ENCODE assay signal across 27 cellular contexts in the genomic region with DNA sequence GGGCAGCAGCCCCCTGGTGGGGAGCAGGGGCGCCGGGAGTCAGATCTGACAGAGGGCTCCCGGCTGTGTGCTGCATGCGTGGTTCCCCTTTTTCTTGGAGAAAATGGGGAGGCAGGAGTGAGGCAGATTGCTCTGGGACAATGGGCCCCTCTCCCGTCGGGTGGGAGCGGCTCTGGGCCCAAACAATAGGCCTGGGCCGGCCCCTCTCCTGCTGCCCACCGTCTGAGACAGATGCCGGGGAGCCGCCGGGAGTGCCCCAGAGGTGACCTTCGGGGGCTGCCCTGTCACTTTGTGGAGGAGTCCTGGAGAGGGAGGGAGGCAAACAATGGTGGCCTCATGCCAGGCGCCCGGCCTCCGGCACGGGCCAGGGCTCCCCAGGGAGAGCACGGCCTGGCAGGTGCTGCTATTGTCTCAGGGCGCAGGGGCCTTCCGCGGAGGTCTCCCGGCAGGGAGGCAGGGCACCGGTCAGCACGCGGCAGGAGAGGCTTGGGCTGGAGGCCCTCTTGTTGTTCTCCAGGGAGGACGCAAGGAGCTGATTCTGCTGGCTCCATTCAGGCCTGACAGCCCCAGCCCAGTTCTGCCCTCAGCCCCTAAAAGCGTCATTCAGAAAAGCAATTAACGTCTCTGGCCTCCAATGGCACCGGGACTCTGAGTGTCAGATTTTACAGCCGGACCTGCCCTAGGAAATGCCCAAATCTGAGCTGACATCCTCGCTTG. TPM values are rescaled to one million over a fixed set of nuclear protein-coding genes. Genes with fewer than 3 reads are reported as not detected.
A peak's percentile ranks its signal among the peaks of the same experiment; 100 is the strongest.
DNase-seq lines count a peak whose midpoint lies in the region; ATAC-seq and TF ChIP-seq lines count a peak whose summit lies in the region.
"Had no signal": no experiment of that assay in that cellular context is flagged by ENCODE, and none has a peak within 500 bp of the region (broad histone marks: within the 10 kb centered on the region; RNA-seq: fewer than 3 reads in every experiment).

No MANE protein-coding gene starts in this region.

- no peak for ATAC-seq in RWPE2 (ENCODE audit: low read depth)
- ATAC-seq in stimulated activated naive B cell treated with anti-CD40 and anti-IgM and Interleukin-4, amounts not matched to agents 10 μg/mL and 1 μg/mL and 100 μg/mL, for 72 hours (replicated peaks), result no peak
- ATAC-seq: activated CD4-positive, alpha-beta T cell treated with anti-CD3 and anti-CD28 coated beads for 36 hours; activated CD8-positive, alpha-beta memory T cell treated with anti-CD3 and anti-CD28 coated beads, Interleukin-2, amount 10 ng/mL, durations not matched to agents 7 days and 5 days; foreskin keratinocyte; naive thymus-derived CD4-positive, alpha-beta T cell; psoas muscle; T-cell had no signal

- peaks cover 34% of the 10 kb centered on the region for H3K4me1 Mint-ChIP-seq in neural progenitor cell
- peaks cover 0 to 11% of the 10 kb centered on the region in 2 donors for H3K4me1 Mint-ChIP-seq in stimulated activated naive B cell treated with anti-CD40 and anti-IgM and Interleukin-4, amounts not matched to agents 10 μg/mL and 1 μg/mL and 100 μg/mL, for 72 hours
- H3K4me1 Mint-ChIP-seq: activated CD8-positive, alpha-beta memory T cell treated with anti-CD3 and anti-CD28 coated beads, Interleukin-2, amount 10 ng/mL, durations not matched to agents 7 days and 5 days; CD4-positive, alpha-beta memory T cell; T-cell had no signal

- no peak overlapping the region for H3K27ac Mint-ChIP-seq in neural progenitor cell
- no peak overlapping the region for H3K27ac Mint-ChIP-seq in stimulated activated naive B cell treated with anti-CD40 and anti-IgM and Interleukin-4, amounts not matched to agents 10 μg/mL and 1 μg/mL and 100 μg/mL, for 72 hours
- H3K27ac Mint-ChIP-seq: activated CD4-positive, alpha-beta T cell treated with anti-CD3 and anti-CD28 coated beads for 36 hours; activated CD8-positive, alpha-beta memory T cell treated with anti-CD3 and anti-CD28 coated beads, Interleukin-2, amount 10 ng/mL, durations not matched to agents 7 days and 5 days; activated T-helper 2 cell treated with anti-CD3 and anti-CD28 coated beads, Interferon-gamma antibody, Interleukin-2, Interleukin-4, amounts not matched to agents 10 μg/mL and 5 μg/mL and 100 μg/mL, durations not matched to agents 14 hours and 24 hours and 36 hours; CD4-positive, alpha-beta memory T cell; naive thymus-derived CD4-positive, alpha-beta T cell; T-cell had no signal

- POLR2A ChIA-PET in A673 (lab: Charles Lee; ENCODE audit: low non-redundant PET), result interaction anchor here (0.5 kb wide), 1 partner anchor 452 kb away, joined by 4 read pairs; no protein-coding TSS in a partner anchor

- no peak for TF ChIP-seq CTCF in RWPE2 (IDR thresholded peaks at IDR 0.05; ENCODE audit: poor library complexity, severe bottlenecking)
- TF ChIP-seq CTCF in neural progenitor cell (IDR thresholded peaks at IDR 0.05), result no peak
- TF ChIP-seq CTCF in A673 (conservative IDR thresholded peaks at IDR 0.05; ENCODE audit: low read depth, low read length), result no peak

- H3K9me3 ChIP-seq in RWPE2 (ENCODE audit: severe bottlenecking) (no peaks in the 10 kb centered on the region), neural progenitor cell (ENCODE audit: low read depth) (no peaks in the 10 kb centered on the region), A673 (ENCODE audit: low read depth, low read length, poor library complexity, severe bottlenecking) (no peaks in the 10 kb centered on the region)
- H3K9me3 ChIP-seq: breast epithelium, psoas muscle, stomach had no signal

- peaks cover 14% of the 10 kb centered on the region for H3K27me3 Mint-ChIP-seq in neural progenitor cell (ENCODE audit: insufficient read depth, low read depth)
- peaks cover 15 to 20% of the 10 kb centered on the region in 2 donors for H3K27me3 Mint-ChIP-seq in stimulated activated naive B cell treated with anti-CD40 and anti-IgM and Interleukin-4, amounts not matched to agents 10 μg/mL and 1 μg/mL and 100 μg/mL, for 72 hours
- H3K27me3 Mint-ChIP-seq: activated CD8-positive, alpha-beta memory T cell treated with anti-CD3 and anti-CD28 coated beads, Interleukin-2, amount 10 ng/mL, durations not matched to agents 7 days and 5 days; CD4-positive, alpha-beta memory T cell had no signal

- H3K36me3 Mint-ChIP-seq in neural progenitor cell, result no peaks in the 10 kb centered on the region
- H3K36me3 Mint-ChIP-seq in stimulated activated naive B cell treated with anti-CD40 and anti-IgM and Interleukin-4, amounts not matched to agents 10 μg/mL and 1 μg/mL and 100 μg/mL, for 72 hours, result no peaks in the 10 kb centered on the region
- H3K36me3 Mint-ChIP-seq: activated CD8-positive, alpha-beta memory T cell treated with anti-CD3 and anti-CD28 coated beads, Interleukin-2, amount 10 ng/mL, durations not matched to agents 7 days and 5 days; CD4-positive, alpha-beta memory T cell; T-cell had no signal

- H3K36me3 ChIP-seq in H7 (replicated peaks; ENCODE audit: control insufficient read depth, insufficient read depth, low read length), result no peaks in the 10 kb centered on the region
- H3K36me3 ChIP-seq in RWPE2 (ENCODE audit: low read depth), result no peaks in the 10 kb centered on the region
- H3K36me3 ChIP-seq in neural progenitor cell, result no peaks in the 10 kb centered on the region
- H3K36me3 ChIP-seq in A673 (ENCODE audit: insufficient read depth, low read length, poor library complexity, severe bottlenecking), result no peaks in the 10 kb centered on the region
- H3K36me3 ChIP-seq: breast epithelium, stomach had no signal

- CTCF ChIA-PET in A673 (lab: Charles Lee), result no interaction called here

- peak overlapping the region; percentile 79 for H2AFZ ChIP-seq in neural progenitor cell (replicated peaks)

- DNase-seq in H7, result peak; percentile 80
- peak; percentile 34 for DNase-seq in RWPE2 (ENCODE audit: low spot score)
- DNase-seq in cardiac septum (ENCODE audit: low spot score), result peak; percentile 73
- peak; percentile 61 for DNase-seq in neural progenitor cell (ENCODE audit: low spot score)
- DNase-seq in stimulated activated naive B cell treated with anti-CD40 and anti-IgM and Interleukin-4, amounts not matched to agents 10 μg/mL and 1 μg/mL and 100 μg/mL, for 72 hours, result no peak
- DNase-seq in A673 (ENCODE audit: low spot score), result no peak
- no peak for DNase-seq in SK-N-DZ (ENCODE audit: low spot score)
- DNase-seq in activated gamma-delta T cell (lab: John Stamatoyannopoulos, UW), result no peak
- DNase-seq: activated CD4-positive, alpha-beta T cell treated with anti-CD3 and anti-CD28 coated beads for 36 hours; activated CD8-positive, alpha-beta memory T cell treated with anti-CD3 and anti-CD28 coated beads, Interleukin-2, amount 10 ng/mL, durations not matched to agents 7 days and 5 days; CD4-positive, alpha-beta memory T cell; DMS79 treated with DMSO at 0.1 percent for 48 hours; foreskin keratinocyte; hypothalamus; kidney; naive thymus-derived CD4-positive, alpha-beta T cell; NCI-H1417 treated with DMSO at 0.1 percent for 48 hours; NCI-H774; psoas muscle; stimulated activated CD4-positive, alpha-beta T cell treated with anti-CD3 and anti-CD28 coated beads, Interleukin-4, amount 100 ng/mL, for 24 hours; stomach; trophoblast cell had no signal

- no peak overlapping the region for H3K9ac ChIP-seq in neural progenitor cell

- H3K4me3 Mint-ChIP-seq in neural progenitor cell, result no peak overlapping the region
- H3K4me3 Mint-ChIP-seq in stimulated activated naive B cell treated with anti-CD40 and anti-IgM and Interleukin-4, amounts not matched to agents 10 μg/mL and 1 μg/mL and 100 μg/mL, for 72 hours, result no peak overlapping the region
- H3K4me3 Mint-ChIP-seq: activated CD4-positive, alpha-beta T cell treated with anti-CD3 and anti-CD28 coated beads for 36 hours; activated CD8-positive, alpha-beta memory T cell treated with anti-CD3 and anti-CD28 coated beads, Interleukin-2, amount 10 ng/mL, durations not matched to agents 7 days and 5 days; CD4-positive, alpha-beta memory T cell; naive thymus-derived CD4-positive, alpha-beta T cell; T-cell had no signal

- H3K4me1 ChIP-seq in RWPE2 (ENCODE audit: insufficient read depth, poor library complexity, severe bottlenecking), result no peaks in the 10 kb centered on the region
- peaks cover 18% of the 10 kb centered on the region for H3K4me1 ChIP-seq in neural progenitor cell
- peaks cover 8% of the 10 kb centered on the region for H3K4me1 ChIP-seq in A673 (ENCODE audit: insufficient read depth, low read length, poor library complexity, severe bottlenecking)
- H3K4me1 ChIP-seq: breast epithelium, foreskin keratinocyte, psoas muscle, stomach had no signal

- H3K27me3 ChIP-seq in H7 (ENCODE audit: control insufficient read depth, insufficient read depth, low read length) (no peaks in the 10 kb centered on the region), RWPE2 (ENCODE audit: insufficient read depth, poor library complexity, severe bottlenecking) (no peaks in the 10 kb centered on the region), neural progenitor cell (no peaks in the 10 kb centered on the region), A673 (replicated peaks; ENCODE audit: insufficient read depth, low read depth, low read length, poor library complexity) (no peaks in the 10 kb centered on the region)
- H3K27me3 ChIP-seq: breast epithelium had no signal

- peak overlapping the region; percentile 71 for H3K4me2 ChIP-seq in neural progenitor cell

- H3K79me2 ChIP-seq in neural progenitor cell (ENCODE audit: low read depth), result no peaks in the 10 kb centered on the region

- no peak overlapping the region for H3K4me3 ChIP-seq in H7 (ENCODE audit: insufficient read depth, low read depth, low read length)
- H3K4me3 ChIP-seq in RWPE2 (ENCODE audit: severe bottlenecking), result no peak overlapping the region
- H3K4me3 ChIP-seq in neural progenitor cell, result no peak overlapping the region
- no peak overlapping the region for H3K4me3 ChIP-seq in A673 (ENCODE audit: low read depth, low read length, poor library complexity, severe bottlenecking)
- H3K4me3 ChIP-seq: breast epithelium, psoas muscle, stomach had no signal

- H3K27ac ChIP-seq in RWPE2 (ENCODE audit: poor library complexity, severe bottlenecking) (no peak overlapping the region), neural progenitor cell (no peak overlapping the region), A673 (ENCODE audit: low read depth, low read length, poor library complexity, severe bottlenecking) (no peak overlapping the region)
- H3K27ac ChIP-seq: breast epithelium, epithelial cell of prostate, foreskin keratinocyte, psoas muscle, stomach had no signal

- no peaks in the 10 kb centered on the region for H3K9me3 Mint-ChIP-seq in neural progenitor cell
- peaks cover 0 to 5% of the 10 kb centered on the region in 2 donors for H3K9me3 Mint-ChIP-seq in stimulated activated naive B cell treated with anti-CD40 and anti-IgM and Interleukin-4, amounts not matched to agents 10 μg/mL and 1 μg/mL and 100 μg/mL, for 72 hours
- H3K9me3 Mint-ChIP-seq: activated T-helper 2 cell treated with anti-CD3 and anti-CD28 coated beads, Interferon-gamma antibody, Interleukin-2, Interleukin-4, amounts not matched to agents 10 μg/mL and 5 μg/mL and 100 μg/mL, durations not matched to agents 14 hours and 24 hours and 36 hours; T-cell had no signal

- no TSS peak for BruUV-seq in A673 (replicated peaks; lab: Mats Ljungman, UMichigan)

- H3F3A ChIP-seq in neural progenitor cell (ENCODE audit: low read depth), result peaks cover 17% of the 10 kb centered on the region

- intact Hi-C loops in cardiac septum (cut with DNase I), result no loop called here
- intact Hi-C loops in A673 (cut with micrococcal nuclease; ENCODE audit: unreplicated experiment), result no loop called here

- no peaks in the 10 kb centered on the region for H4K20me1 ChIP-seq in neural progenitor cell (ENCODE audit: low read depth)

RNA-seq across cellular contexts. Expression of gene SMIM38, which starts 44.8 kb away (rescaled TPM):
- 0.28 and 0.67 TPM in 2 replicates for total RNA-seq in H7 (2014; rRNA removed; shearing (Covaris generic))
- total RNA-seq in cardiac septum (0.19 TPM), neural progenitor cell (ENCODE audit: low replicate concordance) (1.5 and 2.0 TPM in 2 replicates), A673 (2021) (0.59 and 0.88 TPM in 2 replicates)
- polyA plus RNA-seq in SK-N-DZ (2014; cell fraction: cytosol; rRNA removed), result 1.4 and 1.5 TPM in 2 replicates
- polyA plus RNA-seq in SK-N-DZ (2014; cell fraction: nucleus; rRNA removed), result 2.9 and 3.0 TPM in 2 replicates
- total RNA-seq: foreskin keratinocyte, H4 had no signal
- polyA plus RNA-seq: CD4-positive, alpha-beta memory T cell; foreskin keratinocyte; naive thymus-derived CD4-positive, alpha-beta T cell had no signal

Comparison
In these comparisons a context has a peak if more than half of its experiments do, and no peak if none do; other contexts are left out.
1. DNase-seq: peak in H7 (single experiment), RWPE2 (single experiment), cardiac septum (single experiment) and neural progenitor cell (single experiment); none in stimulated activated naive B cell treated with anti-CD40 and anti-IgM and Interleukin-4, amounts not matched to agents 10 μg/mL and 1 μg/mL and 100 μg/mL, for 72 hours (single experiment), A673 (single experiment), SK-N-DZ (single experiment) and activated gamma-delta T cell (single experiment).